Comparison of ENCODE assay signal across 8 cellular contexts in the genomic region with DNA sequence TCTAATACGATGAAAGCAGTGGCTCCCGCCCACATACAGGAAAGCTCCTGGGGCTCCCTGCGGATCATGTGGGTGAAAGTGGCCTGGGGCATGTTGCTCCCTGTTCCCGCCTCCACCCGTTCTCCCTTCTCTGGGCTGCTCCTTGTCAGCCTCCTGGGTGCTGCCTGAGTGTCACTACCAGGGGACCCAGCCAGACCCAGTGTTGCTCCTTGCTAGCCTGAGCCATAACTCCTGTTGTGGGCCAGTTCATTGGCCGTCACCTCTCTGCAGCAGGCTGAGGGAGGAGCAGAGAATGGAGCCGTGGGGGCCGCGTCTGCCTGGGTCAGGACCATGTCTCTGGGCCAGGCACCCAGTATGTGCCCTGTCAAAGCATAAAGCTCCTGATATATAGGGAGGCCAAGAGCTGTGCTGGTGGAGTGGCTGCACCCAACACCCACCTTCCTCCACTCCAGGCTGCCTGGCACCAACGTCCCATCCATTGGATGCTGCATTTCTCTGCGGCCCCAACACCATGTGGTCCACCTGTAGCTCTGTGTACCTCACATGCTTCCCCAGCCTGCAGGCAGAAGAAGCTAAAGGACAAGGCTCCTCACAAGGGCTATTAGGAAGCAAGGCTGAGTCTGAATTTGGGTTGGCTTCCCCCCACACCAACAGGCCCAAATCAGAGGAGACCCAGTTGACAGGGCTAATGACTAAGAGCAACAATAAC. TPM values are rescaled to one million over a fixed set of nuclear protein-coding genes. Genes with fewer than 3 reads are reported as not detected.
DNase-seq lines count a peak whose midpoint lies in the region; ATAC-seq and TF ChIP-seq lines count a peak whose summit lies in the region.

No MANE protein-coding gene starts in this region.

- POLR2A ChIA-PET in activated CD8-positive, alpha-beta T cell treated with anti-CD3 and anti-CD28 coated beads, Interleukin-2, amount 10 ng/mL, durations not matched to agents 7 days and 5 days (lab: Charles Lee) = interaction anchor here (1.0 to 4.5 kb wide), 11 partner anchors 11 to 116 kb away, joined by 3 to 92 read pairs (median 8); no protein-coding TSS in a partner anchor
- POLR2A ChIA-PET in SK-N-SH (lab: Yijun Ruan, JAX) = interaction anchor here (0.8 to 1.5 kb wide), 2 partner anchors 21 to 68 kb away, joined by 4 to 5 read pairs; no protein-coding TSS in a partner anchor

- H3K79me2 ChIP-seq in GM23338 (replicated peaks; ENCODE audit: insufficient read depth) (peaks cover 57% of the 10 kb centered on the region), SK-N-SH (ENCODE audit: insufficient read depth) (peaks cover 24% of the 10 kb centered on the region)

- no peak overlapping the region for H3K27ac Mint-ChIP-seq in GM23338
- peak overlapping the region; percentile 94 for H3K27ac Mint-ChIP-seq in activated CD8-positive, alpha-beta T cell treated with anti-CD3 and anti-CD28 coated beads, Interleukin-2, amount 10 ng/mL, durations not matched to agents 7 days and 5 days
- H3K27ac Mint-ChIP-seq in stimulated activated naive B cell treated with anti-CD40 and anti-IgM and Interleukin-4, amounts not matched to agents 10 μg/mL and 1 μg/mL and 100 μg/mL, for 72 hours = peak overlapping the region; percentile 91

- H3K9me3 ChIP-seq in right atrium auricular region (no peaks in the 10 kb centered on the region), SK-N-SH (no peaks in the 10 kb centered on the region)

- H3K27me3 Mint-ChIP-seq in GM23338 (ENCODE audit: insufficient read depth, low read depth, poor library complexity) = peaks cover 11% of the 10 kb centered on the region
- no peaks in the 10 kb centered on the region for H3K27me3 Mint-ChIP-seq in activated CD8-positive, alpha-beta T cell treated with anti-CD3 and anti-CD28 coated beads, Interleukin-2, amount 10 ng/mL, durations not matched to agents 7 days and 5 days (ENCODE audit: low read depth)
- no peaks in the 10 kb centered on the region for H3K27me3 Mint-ChIP-seq in stimulated activated naive B cell treated with anti-CD40 and anti-IgM and Interleukin-4, amounts not matched to agents 10 μg/mL and 1 μg/mL and 100 μg/mL, for 72 hours

- no peak overlapping the region for H3K9ac ChIP-seq in SK-N-SH

- no peaks in the 10 kb centered on the region; the same call in 2 of the 3 replicates for H3K9me3 Mint-ChIP-seq in GM23338
- H3K9me3 Mint-ChIP-seq in activated CD8-positive, alpha-beta T cell treated with anti-CD3 and anti-CD28 coated beads, Interleukin-2, amount 10 ng/mL, durations not matched to agents 7 days and 5 days (ENCODE audit: insufficient read depth) = peaks cover 3% of the 10 kb centered on the region
- peaks cover 0 to 5% of the 10 kb centered on the region in 2 donors for H3K9me3 Mint-ChIP-seq in stimulated activated naive B cell treated with anti-CD40 and anti-IgM and Interleukin-4, amounts not matched to agents 10 μg/mL and 1 μg/mL and 100 μg/mL, for 72 hours

- H3K4me3 Mint-ChIP-seq in GM23338 = no peak overlapping the region; the same call in 2 of the 3 replicates
- H3K4me3 Mint-ChIP-seq in activated CD8-positive, alpha-beta T cell treated with anti-CD3 and anti-CD28 coated beads, Interleukin-2, amount 10 ng/mL, durations not matched to agents 7 days and 5 days = peak overlapping the region; percentile 54
- H3K4me3 Mint-ChIP-seq in stimulated activated naive B cell treated with anti-CD40 and anti-IgM and Interleukin-4, amounts not matched to agents 10 μg/mL and 1 μg/mL and 100 μg/mL, for 72 hours = peak overlapping the region; percentile 14 to 41

- ATAC-seq in GM23338 = no peak
- peak; percentile 4 for ATAC-seq in activated CD8-positive, alpha-beta T cell treated with anti-CD3 and anti-CD28 coated beads, Interleukin-2, amount 10 ng/mL, durations not matched to agents 7 days and 5 days
- ATAC-seq in stimulated activated naive B cell treated with anti-CD40 and anti-IgM and Interleukin-4, amounts not matched to agents 10 μg/mL and 1 μg/mL and 100 μg/mL, for 72 hours (replicated peaks) = no peak

- peaks cover 3% of the 10 kb centered on the region; the same call in 1 of the 3 replicates for H3K36me3 Mint-ChIP-seq in GM23338 (ENCODE audit: low read depth)
- H3K36me3 Mint-ChIP-seq in activated CD8-positive, alpha-beta T cell treated with anti-CD3 and anti-CD28 coated beads, Interleukin-2, amount 10 ng/mL, durations not matched to agents 7 days and 5 days (ENCODE audit: low read depth) = peaks cover 59% of the 10 kb centered on the region
- peaks cover 20 to 53% of the 10 kb centered on the region in 2 donors for H3K36me3 Mint-ChIP-seq in stimulated activated naive B cell treated with anti-CD40 and anti-IgM and Interleukin-4, amounts not matched to agents 10 μg/mL and 1 μg/mL and 100 μg/mL, for 72 hours

- H3K4me1 ChIP-seq in GM23338 (ENCODE audit: insufficient read depth) (peaks cover 72% of the 10 kb centered on the region), right atrium auricular region (peaks cover 0 to 92% of the 10 kb centered on the region in 2 donors), SK-N-SH (ENCODE audit: control insufficient read depth in 1 of 2, insufficient read depth in 2 of 2, low read depth in 1 of 2, low read length in 1 of 2) (peaks cover 0 to 65% of the 10 kb centered on the region in 2 experiments; a peak in 2 of 4 replicates)

- 93% methylated on average over 8 of the region's 11 CpGs for WGBS in SK-N-SH (ENCODE audit: low lambda C conversion rate)

- TF ChIP-seq EP300 in SK-N-SH (IDR thresholded peaks at IDR 0.05; ENCODE audit: borderline replicate concordance in 1 of 2, low read depth in 1 of 2, low read length in 1 of 2) = no peak

- TF ChIP-seq RAD21 in SK-N-SH (IDR thresholded peaks at IDR 0.05; ENCODE audit: low read length) = no peak

- H3K9me2 ChIP-seq in GM23338 (ENCODE audit: insufficient read depth) (no peaks in the 10 kb centered on the region), SK-N-SH (no peaks in the 10 kb centered on the region)

- H3K4me3 ChIP-seq in GM23338 (peak overlapping the region; percentile 41; the same call in 1 of the 2 replicates), right atrium auricular region (peak overlapping the region; percentile 8 to 47), SK-N-SH (ENCODE audit: low read depth in 2 of 2, low read length in 1 of 2) (no peak overlapping the region)

- H3K27ac ChIP-seq in GM23338 (ENCODE audit: low read depth) = 0 out of 2 replicates have a peak overlapping the region, but pooled peaks have one; percentile 50
- H3K27ac ChIP-seq in right atrium auricular region = peak overlapping the region; percentile 90 to 96
- peak overlapping the region in 1 of 2 experiments; percentile 16; a peak in 1 of 4 replicates for H3K27ac ChIP-seq in SK-N-SH (ENCODE audit: low read depth in 2 of 2, low read length in 1 of 2)

- H3F3A ChIP-seq in GM23338 (replicated peaks; ENCODE audit: low read depth) (no peaks in the 10 kb centered on the region), SK-N-SH (replicated peaks; ENCODE audit: insufficient read depth) (no peaks in the 10 kb centered on the region)

- TF ChIP-seq CTCF in GM23338 (conservative IDR thresholded peaks at IDR 0.05; ENCODE audit: low read depth in 2 of 2) (no peak), right atrium auricular region (IDR thresholded peaks at IDR 0.05) (no peak), SK-N-SH (IDR thresholded peaks at IDR 0.05) (no peak)

- peaks cover 4% of the 10 kb centered on the region; the same call in 1 of the 2 replicates for H4K20me1 ChIP-seq in GM23338 (replicated peaks; ENCODE audit: insufficient read depth)
- peaks cover 26% of the 10 kb centered on the region for H4K20me1 ChIP-seq in SK-N-SH (ENCODE audit: insufficient read depth)

- H3K4me2 ChIP-seq in GM23338 (peak overlapping the region; percentile 71), SK-N-SH (no peak overlapping the region)

- no peak for DNase-seq in GM23338 (ENCODE audit: low spot score)
- no peak for DNase-seq in activated CD8-positive, alpha-beta T cell treated with anti-CD3 and anti-CD28 coated beads, Interleukin-2, amount 10 ng/mL, durations not matched to agents 7 days and 5 days
- DNase-seq in right atrium auricular region (ENCODE audit: low spot score) = no peak
- DNase-seq in stimulated activated naive B cell treated with anti-CD40 and anti-IgM and Interleukin-4, amounts not matched to agents 10 μg/mL and 1 μg/mL and 100 μg/mL, for 72 hours = no peak
- no peak for DNase-seq in NCI-H1105 treated with DMSO at 0.1 percent for 48 hours (lab: John Stamatoyannopoulos, UW)
- no peak for DNase-seq in stimulated activated CD8-positive, alpha-beta memory T cell treated with anti-CD3 and anti-CD28 coated beads, Interleukin-4, amount 100 ng/mL, for 48 hours
- no peak for DNase-seq in SK-N-SH
- no peak for DNase-seq in NCI-H2107 treated with DMSO at 0.1 percent for 48 hours (lab: John Stamatoyannopoulos, UW; ENCODE audit: unreplicated experiment)

- CTCF ChIA-PET in activated CD8-positive, alpha-beta T cell treated with anti-CD3 and anti-CD28 coated beads, Interleukin-2, amount 10 ng/mL, durations not matched to agents 7 days and 5 days (lab: Charles Lee) = interaction anchor here (0.9 to 15.9 kb wide), 17 partner anchors 10 to 166 kb away, joined by 3 to 271 read pairs (median 11); a partner anchor contains a TSS
- CTCF ChIA-PET in SK-N-SH (lab: Yijun Ruan, JAX) = interaction anchor here (1.1 to 2.9 kb wide), 15 partner anchors 8 to 161 kb away, joined by 3 to 23 read pairs (median 5); a partner anchor contains a TSS

- H2AFZ ChIP-seq in GM23338 (no peak overlapping the region), SK-N-SH (ENCODE audit: low read depth) (no peak overlapping the region)

- peaks cover 78% of the 10 kb centered on the region for H3K4me1 Mint-ChIP-seq in GM23338
- peaks cover 96% of the 10 kb centered on the region for H3K4me1 Mint-ChIP-seq in activated CD8-positive, alpha-beta T cell treated with anti-CD3 and anti-CD28 coated beads, Interleukin-2, amount 10 ng/mL, durations not matched to agents 7 days and 5 days (ENCODE audit: low read depth)
- H3K4me1 Mint-ChIP-seq in stimulated activated naive B cell treated with anti-CD40 and anti-IgM and Interleukin-4, amounts not matched to agents 10 μg/mL and 1 μg/mL and 100 μg/mL, for 72 hours = peaks cover 70 to 97% of the 10 kb centered on the region in 2 donors

- no peaks in the 10 kb centered on the region for H3K36me3 ChIP-seq in GM23338 (ENCODE audit: insufficient read depth)
- peaks cover 6% of the 10 kb centered on the region for H3K36me3 ChIP-seq in right atrium auricular region
- H3K36me3 ChIP-seq in SK-N-SH (replicated peaks in 1 of 2; ENCODE audit: control insufficient read depth in 1 of 2, insufficient read depth in 2 of 2, low read length in 1 of 2) = no peaks in the 10 kb centered on the region

- H3K27me3 ChIP-seq in GM23338 (ENCODE audit: insufficient read depth) = no peaks in the 10 kb centered on the region
- H3K27me3 ChIP-seq in right atrium auricular region = no peaks in the 10 kb centered on the region
- H3K27me3 ChIP-seq in SK-N-SH (ENCODE audit: insufficient read depth) = no peaks in the 10 kb centered on the region

RNA-seq across cellular contexts. Expression of a gene that starts 40.5 kb away (rescaled TPM):
- 21.5 and 23.5 TPM in 2 replicates for total RNA-seq in GM23338 (2014; rRNA removed; shearing (Covaris generic))
- polyA plus RNA-seq in GM23338 (2016; fragmentation: Nextera tagmentation; extraction: Ambion mirVana) (28.6 and 35.7 TPM in 2 replicates), SK-N-SH (2012; rRNA removed) (7.1 and 8.6 TPM in 2 replicates)
- total RNA-seq in activated CD8-positive, alpha-beta T cell treated with anti-CD3 and anti-CD28 coated beads, Interleukin-2, amount 10 ng/mL, durations not matched to agents 7 days and 5 days = 100 to 1,000 TPM; 214 to 215 TPM
- total RNA-seq in right atrium auricular region = 10 to 100 TPM; 52.8 to 54.6 TPM
- 9.4 and 11.1 TPM in 2 replicates for polyA plus RNA-seq in SK-N-SH (2012; cell fraction: cytosol; rRNA removed)
- 7.4 and 9.3 TPM in 2 replicates for polyA plus RNA-seq in SK-N-SH (2012; cell fraction: nucleus; rRNA removed)

Comparison
In these comparisons a context has a peak if more than half of its experiments do, and no peak if none do; other contexts are left out.
1. H3K4me3 ChIP-seq: peak in GM23338 (single experiment) and right atrium auricular region (2 of 2); none in SK-N-SH (0 of 2).